ENCODE assay signal across 1 cellular context in genomic region chr12:30761730-30762129, GRCh38.
A peak's percentile ranks its signal among the peaks of the same experiment; 100 is the strongest.
TF ChIP-seq lines count a peak whose summit lies in the region.

No MANE protein-coding gene starts in this region.

TF ChIP-seq in HepG2, 621 proteins besides CTCF, POLR2A, EP300 and RAD21:
- TF ChIP-seq TFAP4 (IDR thresholded peaks at IDR 0.05; ENCODE audit: borderline replicate concordance, low read depth) (no peak), CEBPB (IDR thresholded peaks at IDR 0.05; ENCODE audit: borderline replicate concordance, low read depth, low read length) (peak; percentile 40; the same call in 1 of the 2 replicates)
